In the genomic region with DNA sequence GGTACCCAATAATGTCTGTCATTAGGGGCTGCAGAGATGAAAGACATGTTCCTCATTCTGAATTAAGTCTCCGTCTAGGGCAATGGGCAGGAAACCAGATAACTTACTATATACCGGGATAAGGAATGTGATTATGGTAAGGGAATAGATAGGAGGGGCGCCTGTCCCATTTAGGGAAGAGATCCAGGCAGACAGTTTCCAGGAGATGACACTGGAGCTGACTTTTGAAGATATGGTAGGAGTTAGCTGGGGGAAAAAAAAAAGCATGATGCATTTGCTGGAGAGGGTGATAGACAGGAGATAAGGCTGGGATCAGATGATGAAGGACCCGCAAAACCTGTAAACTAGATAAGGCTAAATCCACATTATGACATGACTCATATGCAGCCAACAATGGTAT, we compare ENCODE assay signal across 22 cellular contexts.
DNase-seq lines count a peak whose midpoint lies in the region; ATAC-seq, FAIRE-seq and TF ChIP-seq lines count a peak whose summit lies in the region.
"Had no signal": no experiment of that assay in that cellular context is flagged by ENCODE, and none has a peak within 500 bp of the region (broad histone marks: within the 10 kb centered on the region; RNA-seq: fewer than 3 reads in every experiment).

No MANE protein-coding gene starts in this region.

- CTCF ChIA-PET in SK-N-SH (lab: Yijun Ruan, JAX), result interaction anchor here (1.1 kb wide), 2 partner anchors 24 to 27 kb away, joined by 3 read pairs; no protein-coding TSS in a partner anchor

- TF ChIP-seq EP300 in SK-N-SH (IDR thresholded peaks at IDR 0.05; ENCODE audit: borderline replicate concordance in 1 of 2, low read depth in 1 of 2, low read length in 1 of 2), result no peak

- ATAC-seq in HG02852 (IDR thresholded peaks at IDR 0.05; ENCODE audit: unreplicated experiment), result no peak
- ATAC-seq: A549; CD8-positive, alpha-beta T cell had no signal

- no peaks in the 10 kb centered on the region for H3K79me2 ChIP-seq in SK-N-SH (ENCODE audit: insufficient read depth)
- H3K79me2 ChIP-seq in osteoblast (ENCODE audit: insufficient read depth, low read length), result no peaks in the 10 kb centered on the region

- H4K20me1 ChIP-seq in SK-N-SH (ENCODE audit: insufficient read depth) (no peaks in the 10 kb centered on the region), osteoblast (ENCODE audit: insufficient read depth, low read length) (no peaks in the 10 kb centered on the region)
- H4K20me1 ChIP-seq: BLaER1 treated with 17β-estradiol and CSF1 and Interleukin-3, amounts not matched to agents 10 nM and 100 nM had no signal

- H3K27me3 ChIP-seq in SK-N-SH (ENCODE audit: insufficient read depth), result no peaks in the 10 kb centered on the region
- H3K27me3 ChIP-seq in osteoblast (ENCODE audit: insufficient read depth, low read length), result no peaks in the 10 kb centered on the region
- H3K27me3 ChIP-seq: BLaER1 treated with 17β-estradiol and CSF1 and Interleukin-3, amounts not matched to agents 10 nM and 100 nM had no signal

- H3K4me3 ChIP-seq in SK-N-SH (ENCODE audit: low read depth in 2 of 2, low read length in 1 of 2), result no peak overlapping the region
- no peak overlapping the region for H3K4me3 ChIP-seq in osteoblast (ENCODE audit: insufficient read depth, low read length)
- H3K4me3 ChIP-seq: A549; BLaER1 treated with 17β-estradiol and CSF1 and Interleukin-3, amounts not matched to agents 10 nM and 100 nM had no signal

- no peak overlapping the region for H3K9ac ChIP-seq in SK-N-SH
- H3K9ac ChIP-seq: BLaER1 treated with 17β-estradiol and CSF1 and Interleukin-3, amounts not matched to agents 10 nM and 100 nM had no signal

- H3K4me2 ChIP-seq in SK-N-SH (no peak overlapping the region), osteoblast (ENCODE audit: insufficient read depth, low read length) (no peak overlapping the region)
- H3K4me2 ChIP-seq: A549; BLaER1 treated with 17β-estradiol and CSF1 and Interleukin-3, amounts not matched to agents 10 nM and 100 nM had no signal

- H3K4me1 ChIP-seq in SK-N-SH (ENCODE audit: control insufficient read depth in 1 of 2, insufficient read depth in 2 of 2, low read depth in 1 of 2, low read length in 1 of 2), result peaks cover 0 to 7% of the 10 kb centered on the region in 2 experiments; a peak in 2 of 4 replicates
- no peaks in the 10 kb centered on the region for H3K4me1 ChIP-seq in osteoblast (ENCODE audit: insufficient read depth, low read length)
- H3K4me1 ChIP-seq: A549; BLaER1 treated with 17β-estradiol and CSF1 and Interleukin-3, amounts not matched to agents 10 nM and 100 nM; Caco-2 had no signal

- TF ChIP-seq CTCF in SK-N-SH (IDR thresholded peaks at IDR 0.05) (no peak), osteoblast (IDR thresholded peaks at IDR 0.05; ENCODE audit: extremely low read depth, low read depth, low read length) (no peak)

- WGBS in SK-N-SH (ENCODE audit: low lambda C conversion rate), result 64% methylated on average over 4 of the region's 4 CpGs

- H3K9me3 ChIP-seq in SK-N-SH, result no peaks in the 10 kb centered on the region
- no peaks in the 10 kb centered on the region for H3K9me3 ChIP-seq in osteoblast (ENCODE audit: low read depth, low read length)
- H3K9me3 ChIP-seq: A549; BLaER1 treated with 17β-estradiol and CSF1 and Interleukin-3, amounts not matched to agents 10 nM and 100 nM; Caco-2 had no signal

- no peak overlapping the region for H3K27ac ChIP-seq in SK-N-SH (ENCODE audit: low read depth in 2 of 2, low read length in 1 of 2)
- no peak overlapping the region for H3K27ac ChIP-seq in osteoblast (ENCODE audit: low read depth, low read length)
- H3K27ac ChIP-seq: A549; BLaER1 treated with 17β-estradiol and CSF1 and Interleukin-3, amounts not matched to agents 10 nM and 100 nM; C4-2B had no signal

- no peaks in the 10 kb centered on the region for H3F3A ChIP-seq in SK-N-SH (replicated peaks; ENCODE audit: insufficient read depth)

- H3K36me3 ChIP-seq in SK-N-SH (replicated peaks in 1 of 2; ENCODE audit: control insufficient read depth in 1 of 2, insufficient read depth in 2 of 2, low read length in 1 of 2), result no peaks in the 10 kb centered on the region
- no peaks in the 10 kb centered on the region for H3K36me3 ChIP-seq in osteoblast (ENCODE audit: insufficient read depth, low read length)
- H3K36me3 ChIP-seq: BLaER1 treated with 17β-estradiol and CSF1 and Interleukin-3, amounts not matched to agents 10 nM and 100 nM had no signal

- no peak for FAIRE-seq in RCC 7860 (lab: Jason Lieb, UNC)
- FAIRE-seq: A549, D721Med, G401.6, GM12891, GM19239 had no signal

- no peak overlapping the region for H2AFZ ChIP-seq in SK-N-SH (ENCODE audit: low read depth)
- no peak overlapping the region for H2AFZ ChIP-seq in osteoblast (ENCODE audit: low read length)

- TF ChIP-seq RAD21 in SK-N-SH (IDR thresholded peaks at IDR 0.05; ENCODE audit: low read length), result no peak

- H3K9me2 ChIP-seq in SK-N-SH, result no peaks in the 10 kb centered on the region

- DNase-seq in OCI-M1 (lab: John Stamatoyannopoulos, UW), result peak; percentile 11
- DNase-seq in SK-N-SH, result no peak
- peak; percentile 32 for DNase-seq in amniotic epithelial cell (ENCODE audit: low read depth)
- peak; percentile 23 for DNase-seq in osteoblast (ENCODE audit: insufficient read length, low spot score, missing footprints)
- no peak for DNase-seq in SIG-M5 treated with dmso at 0.1 percent for 504 hours (lab: John Stamatoyannopoulos, UW; ENCODE audit: unreplicated experiment)
- no peak for DNase-seq in RCC 7860 (ENCODE audit: low spot score)
- DNase-seq in NCI-H2029 (lab: John Stamatoyannopoulos, UW), result no peak
- DNase-seq: AML-193; Caco-2; Calu3; CD4-positive, alpha-beta T cell; CD8-positive, alpha-beta T cell; DMS79 treated with DMSO at 0.1 percent for 48 hours; GF-D8 had no signal

- POLR2A ChIA-PET in SK-N-SH (lab: Yijun Ruan, JAX), result no interaction called here

TF ChIP-seq in SK-N-SH, 30 proteins besides CTCF, POLR2A, EP300 and RAD21:
- TF ChIP-seq GATA2 (CRISPR knock-in tag; IDR thresholded peaks at IDR 0.05), result peak; percentile 24; the same call in 1 of the 2 replicates
- TF ChIP-seq, protein P1, sequence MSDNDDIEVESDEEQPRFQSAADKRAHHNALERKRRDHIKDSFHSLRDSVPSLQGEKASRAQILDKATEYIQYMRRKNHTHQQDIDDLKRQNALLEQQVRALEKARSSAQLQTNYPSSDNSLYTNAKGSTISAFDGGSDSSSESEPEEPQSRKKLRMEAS (IDR thresholded peaks at IDR 0.05; ENCODE audit: low read depth), result no peak
TF ChIP-seq in SK-N-SH: peak in this region for 1.

Comparison
In these comparisons a context has a peak if more than half of its experiments do, and no peak if none do; other contexts are left out.
1. DNase-seq: peak in OCI-M1 (single experiment), amniotic epithelial cell (single experiment) and osteoblast (single experiment); none in SK-N-SH (single experiment), SIG-M5 treated with dmso at 0.1 percent for 504 hours (single experiment), RCC 7860 (single experiment) and NCI-H2029 (single experiment).